9 cellular contexts compared by ENCODE assay signal in genomic region chr7:87926581-87927461, GRCh38. TPM values are rescaled to one million over a fixed set of nuclear protein-coding genes. Genes with fewer than 3 reads are reported as not detected.
DNase-seq lines count a peak whose midpoint lies in the region; ATAC-seq and TF ChIP-seq lines count a peak whose summit lies in the region.
"Had no signal": no experiment of that assay in that cellular context is flagged by ENCODE, and none has a peak within 500 bp of the region (broad histone marks: within the 10 kb centered on the region; RNA-seq: fewer than 3 reads in every experiment).

No MANE protein-coding gene starts in this region.

- no peak overlapping the region for H2AFZ ChIP-seq in mammary epithelial cell (ENCODE audit: low read depth, low read length)

- CTCF ChIA-PET in mammary epithelial cell (lab: Charles Lee; ENCODE audit: low non-redundant PET), result no interaction called here

- H3K79me2 ChIP-seq in mammary epithelial cell (ENCODE audit: insufficient read depth, low read length), result no peaks in the 10 kb centered on the region

- H3K27me3 ChIP-seq in mammary epithelial cell (ENCODE audit: insufficient read depth, low read length) (no peaks in the 10 kb centered on the region), breast epithelium (no peaks in the 10 kb centered on the region), iPS-18a (ENCODE audit: control insufficient read depth, insufficient read depth, low read length) (no peaks in the 10 kb centered on the region), tibial nerve (no peaks in the 10 kb centered on the region), stomach (no peaks in the 10 kb centered on the region)

- in situ Hi-C loops in mammary epithelial cell (cut with MboI; ENCODE audit: low sequenced_read_pairs in 2 of 2), result no loop called here

- H3K36me3 ChIP-seq in mammary epithelial cell (ENCODE audit: insufficient read depth, low read length) (no peaks in the 10 kb centered on the region), breast epithelium (no peaks in the 10 kb centered on the region), iPS-18a (ENCODE audit: control insufficient read depth, low read depth, low read length) (no peaks in the 10 kb centered on the region), tibial nerve (no peaks in the 10 kb centered on the region), stomach (no peaks in the 10 kb centered on the region)

- dilution Hi-C loops in mammary epithelial cell (cut with HindIII; ENCODE audit: low sequenced_read_pairs), result no loop called here

- no peaks in the 10 kb centered on the region for H3K4me1 ChIP-seq in mammary epithelial cell (ENCODE audit: insufficient read depth, low read length)
- H3K4me1 ChIP-seq in breast epithelium, result no peaks in the 10 kb centered on the region
- peaks cover 12% of the 10 kb centered on the region for H3K4me1 ChIP-seq in iPS-18a (ENCODE audit: control insufficient read depth, low read depth, low read length)
- no peaks in the 10 kb centered on the region for H3K4me1 ChIP-seq in tibial nerve
- no peaks in the 10 kb centered on the region for H3K4me1 ChIP-seq in stomach

- no peaks in the 10 kb centered on the region for H3K9me3 ChIP-seq in mammary epithelial cell (replicated peaks; ENCODE audit: insufficient read depth, low read length)
- H3K9me3 ChIP-seq in breast epithelium, result no peaks in the 10 kb centered on the region
- H3K9me3 ChIP-seq in iPS-18a (ENCODE audit: control insufficient read depth, low read depth, low read length), result no peaks in the 10 kb centered on the region
- no peaks in the 10 kb centered on the region for H3K9me3 ChIP-seq in tibial nerve
- no peaks in the 10 kb centered on the region for H3K9me3 ChIP-seq in stomach

- no peak overlapping the region for H3K27ac ChIP-seq in mammary epithelial cell (ENCODE audit: insufficient read depth, low read depth, low read length)
- no peak overlapping the region for H3K27ac ChIP-seq in breast epithelium
- peak overlapping the region; percentile 74 for H3K27ac ChIP-seq in iPS-18a (ENCODE audit: low read length)
- no peak overlapping the region for H3K27ac ChIP-seq in tibial nerve
- H3K27ac ChIP-seq in stomach, result no peak overlapping the region
- H3K27ac ChIP-seq: skin epidermis had no signal

- H3K4me3 ChIP-seq in mammary epithelial cell (replicated peaks in 1 of 3; ENCODE audit: insufficient read depth in 1 of 3, low read depth in 2 of 3, low read length in 3 of 3) (no peak overlapping the region), breast epithelium (no peak overlapping the region), iPS-18a (ENCODE audit: low read length) (no peak overlapping the region), tibial nerve (no peak overlapping the region), stomach (no peak overlapping the region)
- H3K4me3 ChIP-seq: skin epidermis had no signal

- WGBS in mammary epithelial cell (ENCODE audit: low coverage, missing lambda C conversion rate), result 29% methylated on average over 5 of the region's 6 CpGs
- WGBS in tibial nerve, 2 donors, result 34 to 44% methylated on average over 6 of the region's 6 CpGs
- 54 to 59% (median 57%) methylated on average over 6 of the region's 6 CpGs for WGBS in stomach, 5 donors

- DNase-seq in mammary epithelial cell, result peak; percentile 21
- DNase-seq in breast epithelium (ENCODE audit: low spot score in 2 of 2), result no peak
- peak; percentile 9 for DNase-seq in NCI-H226
- no peak for DNase-seq in tibial nerve (ENCODE audit: low spot score in 2 of 2)
- DNase-seq in stomach, result no peak
- DNase-seq in activated gamma-delta T cell treated with Interleukin-2 at 50 U/mL for 16 hours, result no peak

- no TSS peak for BruUV-seq in mammary epithelial cell (replicated peaks; lab: Mats Ljungman, UMichigan)

- H4K20me1 ChIP-seq in mammary epithelial cell (ENCODE audit: insufficient read depth, low read length), result no peaks in the 10 kb centered on the region

- no peak overlapping the region for H3K4me2 ChIP-seq in mammary epithelial cell (ENCODE audit: insufficient read depth, low read depth, low read length)

- ATAC-seq in HG02943 (IDR thresholded peaks at IDR 0.05; ENCODE audit: low read depth, unreplicated experiment), result peak; percentile 96

- H3K9ac ChIP-seq in mammary epithelial cell (ENCODE audit: insufficient read depth, low read length), result no peak overlapping the region
- H3K9ac ChIP-seq in iPS-18a (ENCODE audit: low read length), result no peak overlapping the region

- TF ChIP-seq CTCF in mammary epithelial cell (conservative IDR thresholded peaks at IDR 0.05 in 1 of 2, IDR thresholded peaks at IDR 0.05 in 1 of 2; ENCODE audit: extremely low read depth in 1 of 2, insufficient read depth in 1 of 2, low read depth in 1 of 2, low read length in 2 of 2) (no peak), breast epithelium (IDR thresholded peaks at IDR 0.05) (no peak), tibial nerve (IDR thresholded peaks at IDR 0.05) (no peak), stomach (IDR thresholded peaks at IDR 0.05) (no peak)

- intact Hi-C loops in mammary epithelial cell (cut with micrococcal nuclease) (no loop called here), breast epithelium (cut with DNase I; ENCODE audit: low total_unique reads) (no loop called here), stomach (cut with DNase I; ENCODE audit: low total_unique reads) (no loop called here)

- TF ChIP-seq EP300 in tibial nerve (IDR thresholded peaks at IDR 0.05) (no peak), stomach (IDR thresholded peaks at IDR 0.05) (no peak)

- TF ChIP-seq POLR2A in breast epithelium (IDR thresholded peaks at IDR 0.05), result no peak
- no peak for TF ChIP-seq POLR2A in tibial nerve (IDR thresholded peaks at IDR 0.05)
- TF ChIP-seq POLR2A in stomach (IDR thresholded peaks at IDR 0.05), result no peak

RNA-seq across cellular contexts. Expression of gene ADAM22, which starts 7.2 kb away (rescaled TPM):
- total RNA-seq in mammary epithelial cell (under 1 TPM; 0.33 to 0.67 TPM), breast epithelium (1 to 10 TPM; 2.3 to 7.5 (median 3.4) TPM), tibial nerve (1 to 10 TPM; 3.6 to 8.6 (median 5.1) TPM), stomach (10 to 100 TPM in 2 of 5 donors, 1 to 10 TPM in 1, under 1 TPM in 1, not detected in 1; 0.29 to 16.8 (median 5.9) TPM)
- polyA plus RNA-seq in mammary epithelial cell (0.06 TPM), stomach (under 1 TPM; 0.06 to 0.15 (median 0.15) TPM)
- not detected for polyA minus RNA-seq in mammary epithelial cell

RNA-seq across cellular contexts. Expression of gene DBF4, which starts 50.5 kb away (rescaled TPM):
- total RNA-seq in mammary epithelial cell, result 10 to 100 TPM; 11.2 to 29.3 TPM
- polyA plus RNA-seq in mammary epithelial cell, result 8.2 TPM
- polyA minus RNA-seq in mammary epithelial cell, result 3.5 TPM
- total RNA-seq in breast epithelium, result 10 to 100 TPM; 10.1 to 18.6 (median 15.7) TPM
- total RNA-seq in tibial nerve, result 10 to 100 TPM; 10.3 to 23.6 (median 20.1) TPM
- 10 to 100 TPM in 4 of 5 donors, 1 to 10 TPM in 1; 2.0 to 29.9 (median 12.0) TPM for total RNA-seq in stomach
- 1 to 10 TPM; 4.1 to 6.6 (median 5.9) TPM for polyA plus RNA-seq in stomach

RNA-seq across cellular contexts. Expression of gene SLC25A40, which starts 50.7 kb away (rescaled TPM):
- total RNA-seq in mammary epithelial cell, result 10 to 100 TPM in 1 of 2 donors, 1 to 10 TPM in 1; 9.5 to 14.1 TPM
- polyA plus RNA-seq in mammary epithelial cell, result 6.5 TPM
- polyA minus RNA-seq in mammary epithelial cell, result 9.8 TPM
- total RNA-seq in breast epithelium, result 10 to 100 TPM in 2 of 3 donors, 1 to 10 TPM in 1; 9.8 to 34.1 (median 13.8) TPM
- 10 to 100 TPM; 11.8 to 32.1 (median 23.8) TPM for total RNA-seq in tibial nerve
- total RNA-seq in stomach, result 10 to 100 TPM in 2 of 5 donors, 1 to 10 TPM in 2, not detected in 1; 6.4 to 22.0 (median 11.5) TPM
- 1 to 10 TPM; 3.5 to 8.1 (median 6.5) TPM for polyA plus RNA-seq in stomach

Comparison
In these comparisons a context has a peak if more than half of its experiments do, and no peak if none do; other contexts are left out.
1. DNase-seq: peak in mammary epithelial cell (single experiment) and NCI-H226 (single experiment); none in breast epithelium (0 of 2), tibial nerve (0 of 2), stomach (single experiment) and activated gamma-delta T cell treated with Interleukin-2 at 50 U/mL for 16 hours (single experiment).